In genomic region chr5:125700380-125700856, GRCh38 we compare ENCODE assay signal across 9 cellular contexts.
DNase-seq lines count a peak whose midpoint lies in the region; ATAC-seq and TF ChIP-seq lines count a peak whose summit lies in the region.
"Had no signal": no experiment of that assay in that cellular context is flagged by ENCODE, and none has a peak within 500 bp of the region (broad histone marks: within the 10 kb centered on the region; RNA-seq: fewer than 3 reads in every experiment).

No MANE protein-coding gene starts in this region.

- H3K4me3 ChIP-seq in mucosa of descending colon = no peak overlapping the region

- peak; percentile 34 for DNase-seq in Calu3
- DNase-seq in NCI-H2029 treated with DMSO at 0.1 percent for 48 hours (lab: John Stamatoyannopoulos, UW) = peak; percentile 96
- DNase-seq in mucosa of descending colon = peak in 1 of 3 donors; percentile 42
- DNase-seq in naive thymus-derived CD8-positive, alpha-beta T cell = no peak
- DNase-seq in NCI-H1694 (lab: John Stamatoyannopoulos, UW) = no peak
- DNase-seq in activated CD4-positive, alpha-beta T cell treated with anti-CD3 and anti-CD28 coated beads, Interleukin-2, amount 10 ng/mL, durations not matched to agents 24 days and 14 days = no peak
- DNase-seq: heart right ventricle had no signal

- H3K4me1 ChIP-seq in mucosa of descending colon (ENCODE audit: low read depth) = peaks cover 16% of the 10 kb centered on the region

- ATAC-seq in mucosa of descending colon = peak; percentile 94
- ATAC-seq in naive thymus-derived CD8-positive, alpha-beta T cell = no peak
- no peak for ATAC-seq in HG02642 (IDR thresholded peaks at IDR 0.05; ENCODE audit: poor library complexity, unreplicated experiment)

- TF ChIP-seq CTCF in Calu3 (IDR thresholded peaks at IDR 0.05; ENCODE audit: unreplicated experiment) (no peak), brain (conservative IDR thresholded peaks at IDR 0.05) (no peak), mucosa of descending colon (IDR thresholded peaks at IDR 0.05) (no peak)

- POLR2A ChIA-PET in naive thymus-derived CD8-positive, alpha-beta T cell (lab: Charles Lee) = no interaction called here

- no peaks in the 10 kb centered on the region for H3K36me3 ChIP-seq in mucosa of descending colon (ENCODE audit: low read depth)
- H3K36me3 ChIP-seq: heart right ventricle had no signal

- intact Hi-C loops in Calu3 (cut with micrococcal nuclease; ENCODE audit: unreplicated experiment) = loop anchor here (2.0 kb wide), 1 partner anchor 16 kb away; no protein-coding TSS in a partner anchor
- intact Hi-C loops in mucosa of descending colon (cut with DNase I, micrococcal nuclease) = no loop called here
- intact Hi-C loops in activated CD4-positive, alpha-beta T cell treated with anti-CD3 and anti-CD28 coated beads, Interleukin-2, amount 10 ng/mL, durations not matched to agents 24 days and 14 days (cut with micrococcal nuclease) = no loop called here

- H3K9me3 ChIP-seq in mucosa of descending colon = peaks cover 5% of the 10 kb centered on the region

- H3K27me3 Mint-ChIP-seq in Calu3 (ENCODE audit: unreplicated experiment) (no peaks in the 10 kb centered on the region), brain (no peaks in the 10 kb centered on the region)
- H3K27me3 Mint-ChIP-seq in naive thymus-derived CD8-positive, alpha-beta T cell = peaks cover 0 to 1% (median 0%) of the 10 kb centered on the region in 5 donors
- no peaks in the 10 kb centered on the region for H3K27me3 Mint-ChIP-seq in activated CD4-positive, alpha-beta T cell treated with anti-CD3 and anti-CD28 coated beads, Interleukin-2, amount 10 ng/mL, durations not matched to agents 24 days and 14 days

- CTCF ChIA-PET in Calu3 (lab: Charles Lee) = interaction anchor here (0.9 to 1.3 kb wide), 3 partner anchors 9 to 135 kb away, joined by 3 read pairs; no protein-coding TSS in a partner anchor

- H3K9me3 Mint-ChIP-seq in Calu3 (ENCODE audit: low read depth, unreplicated experiment) (peaks cover 10% of the 10 kb centered on the region), brain (peaks cover 13 to 21% (median 16%) of the 10 kb centered on the region in 5 experiments)
- H3K9me3 Mint-ChIP-seq in naive thymus-derived CD8-positive, alpha-beta T cell = peaks cover 4 to 27% (median 14%) of the 10 kb centered on the region in 9 donors
- peaks cover 8% of the 10 kb centered on the region for H3K9me3 Mint-ChIP-seq in activated CD4-positive, alpha-beta T cell treated with anti-CD3 and anti-CD28 coated beads, Interleukin-2, amount 10 ng/mL, durations not matched to agents 24 days and 14 days

- H3K27ac Mint-ChIP-seq in Calu3 (ENCODE audit: unreplicated experiment) (peak overlapping the region; percentile 82), brain (peak overlapping the region; percentile 58 to 88 (median 86))
- H3K27ac Mint-ChIP-seq in naive thymus-derived CD8-positive, alpha-beta T cell = no peak overlapping the region
- H3K27ac Mint-ChIP-seq in activated CD4-positive, alpha-beta T cell treated with anti-CD3 and anti-CD28 coated beads, Interleukin-2, amount 10 ng/mL, durations not matched to agents 24 days and 14 days = no peak overlapping the region

- H3K4me3 Mint-ChIP-seq in Calu3 (ENCODE audit: low read depth, unreplicated experiment) (peak overlapping the region; percentile 64), brain (peak overlapping the region; percentile 64 to 75 (median 69))
- no peak overlapping the region for H3K4me3 Mint-ChIP-seq in naive thymus-derived CD8-positive, alpha-beta T cell
- H3K4me3 Mint-ChIP-seq in activated CD4-positive, alpha-beta T cell treated with anti-CD3 and anti-CD28 coated beads, Interleukin-2, amount 10 ng/mL, durations not matched to agents 24 days and 14 days = no peak overlapping the region

- H3K4me1 Mint-ChIP-seq in Calu3 (ENCODE audit: low read depth, unreplicated experiment) (peaks cover 20% of the 10 kb centered on the region), brain (peaks cover 41% of the 10 kb centered on the region)
- H3K4me1 Mint-ChIP-seq in naive thymus-derived CD8-positive, alpha-beta T cell = no peaks in the 10 kb centered on the region
- no peaks in the 10 kb centered on the region for H3K4me1 Mint-ChIP-seq in activated CD4-positive, alpha-beta T cell treated with anti-CD3 and anti-CD28 coated beads, Interleukin-2, amount 10 ng/mL, durations not matched to agents 24 days and 14 days

- no TSS peak for BruUV-seq in Calu3 (replicated peaks; lab: Mats Ljungman, UMichigan)

- H3K36me3 Mint-ChIP-seq in Calu3 (ENCODE audit: insufficient read depth, unreplicated experiment) (no peaks in the 10 kb centered on the region), brain (peaks cover 15% of the 10 kb centered on the region)
- peaks cover 0 to 8% (median 0%) of the 10 kb centered on the region in 3 donors for H3K36me3 Mint-ChIP-seq in naive thymus-derived CD8-positive, alpha-beta T cell
- H3K36me3 Mint-ChIP-seq in activated CD4-positive, alpha-beta T cell treated with anti-CD3 and anti-CD28 coated beads, Interleukin-2, amount 10 ng/mL, durations not matched to agents 24 days and 14 days (ENCODE audit: low read depth) = no peaks in the 10 kb centered on the region

Comparison
In these comparisons a context has a peak if more than half of its experiments do, and no peak if none do; other contexts are left out.
1. DNase-seq: peak in Calu3 (single experiment) and NCI-H2029 treated with DMSO at 0.1 percent for 48 hours (single experiment); none in naive thymus-derived CD8-positive, alpha-beta T cell (0 of 10), NCI-H1694 (single experiment) and activated CD4-positive, alpha-beta T cell treated with anti-CD3 and anti-CD28 coated beads, Interleukin-2, amount 10 ng/mL, durations not matched to agents 24 days and 14 days (single experiment).
2. H3K27ac Mint-ChIP-seq: peak in Calu3 (single experiment) and brain (5 of 5); none in naive thymus-derived CD8-positive, alpha-beta T cell (0 of 10) and activated CD4-positive, alpha-beta T cell treated with anti-CD3 and anti-CD28 coated beads, Interleukin-2, amount 10 ng/mL, durations not matched to agents 24 days and 14 days (single experiment).
3. H3K4me3 Mint-ChIP-seq: peak in Calu3 (single experiment) and brain (5 of 5); none in naive thymus-derived CD8-positive, alpha-beta T cell (0 of 10) and activated CD4-positive, alpha-beta T cell treated with anti-CD3 and anti-CD28 coated beads, Interleukin-2, amount 10 ng/mL, durations not matched to agents 24 days and 14 days (single experiment).